8 cellular contexts compared by ENCODE assay signal in the genomic region with DNA sequence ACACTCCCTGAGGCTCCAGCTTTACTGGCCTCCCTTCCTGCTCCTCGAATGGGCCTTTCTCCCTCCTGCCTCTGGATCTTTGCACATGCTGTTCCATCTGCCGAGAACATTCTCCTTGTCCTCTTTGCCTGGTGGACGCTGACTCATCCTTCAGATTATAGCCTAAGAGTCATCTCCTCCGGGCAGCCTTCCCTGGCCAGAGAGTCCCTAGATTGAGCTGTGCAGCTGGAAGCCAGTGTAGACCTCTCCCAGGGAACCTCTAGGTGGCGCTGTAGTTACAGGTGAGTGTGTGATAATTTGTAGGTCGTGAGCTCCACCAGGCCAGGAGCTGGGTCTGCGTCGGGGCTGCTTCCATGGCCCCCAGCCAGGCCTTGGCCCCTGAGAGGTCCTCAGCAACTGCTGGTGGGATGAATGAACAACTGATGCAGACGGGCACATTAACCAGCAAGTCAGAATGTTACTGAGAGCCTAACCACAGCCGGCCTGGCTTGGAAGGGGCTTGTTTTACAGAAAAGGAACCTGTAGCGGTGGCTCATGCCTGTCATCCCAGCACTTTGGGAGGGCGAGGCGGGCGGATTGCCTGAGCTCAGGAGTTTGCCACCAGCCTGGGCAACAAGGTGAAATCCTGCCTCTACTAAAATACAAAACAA. TPM values are rescaled to one million over a fixed set of nuclear protein-coding genes. Genes with fewer than 3 reads are reported as not detected.
DNase-seq lines count a peak whose midpoint lies in the region; ATAC-seq, FAIRE-seq and TF ChIP-seq lines count a peak whose summit lies in the region.

No MANE protein-coding gene starts in this region.

- H3F3A ChIP-seq in DOHH2 (ENCODE audit: control insufficient read depth, insufficient read depth) = no peaks in the 10 kb centered on the region

- ATAC-seq in HG03196 (IDR thresholded peaks at IDR 0.05; ENCODE audit: unreplicated experiment) (no peak), GM18502 (IDR thresholded peaks at IDR 0.05; ENCODE audit: poor library complexity, unreplicated experiment) (no peak)

- H4K20me1 ChIP-seq in DOHH2 (ENCODE audit: control insufficient read depth, insufficient read depth, low read depth, low read length) = no peaks in the 10 kb centered on the region

- no peaks in the 10 kb centered on the region for H3K9me2 ChIP-seq in DOHH2 (replicated peaks; ENCODE audit: control insufficient read depth, low read length)

- 34 to 40% (median 38%) methylated on average over 14 of the region's 14 CpGs for WGBS in small intestine, 3 donors

- no peak overlapping the region for H3K4me2 ChIP-seq in DOHH2 (ENCODE audit: low read length)

- TF ChIP-seq CTCF in DOHH2 (IDR thresholded peaks at IDR 0.05; ENCODE audit: low read depth, low read length, poor library complexity, severe bottlenecking) (peak; percentile 95), Peyer's patch (IDR thresholded peaks at IDR 0.05) (peak in 5 of 6 experiments; percentile 3 to 49 (median 38))

- H3K27me3 ChIP-seq in DOHH2 (ENCODE audit: control insufficient read depth, low read length) (no peaks in the 10 kb centered on the region), Peyer's patch (no peaks in the 10 kb centered on the region), small intestine (ENCODE audit: control insufficient read depth in 2 of 2, insufficient read depth in 2 of 2, low read length in 2 of 2) (peaks cover 0 to 2% of the 10 kb centered on the region in 2 donors)

- H3K27ac ChIP-seq in DOHH2 (ENCODE audit: low read depth, low read length) (no peak overlapping the region), Peyer's patch (no peak overlapping the region), small intestine (ENCODE audit: low read depth in 1 of 2, low read length in 1 of 2) (no peak overlapping the region)

- TF ChIP-seq POLR2A in Peyer's patch (IDR thresholded peaks at IDR 0.05) = no peak

- no peak overlapping the region for H3K4me3 ChIP-seq in DOHH2 (ENCODE audit: low read length)
- no peak overlapping the region for H3K4me3 ChIP-seq in Jurkat, Clone E6-1 (ENCODE audit: low read length)
- H3K4me3 ChIP-seq in Peyer's patch = no peak overlapping the region
- no peak overlapping the region for H3K4me3 ChIP-seq in small intestine (ENCODE audit: low read depth in 1 of 2, low read length in 2 of 2)

- H3K9me3 ChIP-seq in DOHH2 (ENCODE audit: control insufficient read depth, insufficient read depth, low read length) (no peaks in the 10 kb centered on the region), Peyer's patch (no peaks in the 10 kb centered on the region), small intestine (ENCODE audit: control insufficient read depth, low read depth) (no peaks in the 10 kb centered on the region)

- H3K36me3 ChIP-seq in DOHH2 (ENCODE audit: control insufficient read depth, low read length) (no peaks in the 10 kb centered on the region), Peyer's patch (no peaks in the 10 kb centered on the region), small intestine (ENCODE audit: control insufficient read depth in 2 of 2, insufficient read depth in 2 of 2, low read length in 2 of 2) (no peaks in the 10 kb centered on the region)

- DNase-seq in Jurkat, Clone E6-1 (ENCODE audit: low read depth, low spot score) = peak; percentile 56
- DNase-seq in Peyer's patch (peak in 2 of 3 donors; percentile 46 to 55), glomerular visceral epithelial cell (ENCODE audit: extremely low spot score) (peak; percentile 70), small intestine (peak; percentile 61)
- DNase-seq in activated effector memory CD4-positive, alpha-beta T cell treated with Interleukin-2 at 50 U/mL for 16 hours = peak; percentile 12

- peaks cover 8% of the 10 kb centered on the region for H3K4me1 ChIP-seq in DOHH2 (ENCODE audit: control insufficient read depth, low read length)
- H3K4me1 ChIP-seq in Peyer's patch = no peaks in the 10 kb centered on the region
- no peaks in the 10 kb centered on the region for H3K4me1 ChIP-seq in small intestine (ENCODE audit: control insufficient read depth in 2 of 2, insufficient read depth in 1 of 2, low read depth in 1 of 2, low read length in 1 of 2)

- H3K79me2 ChIP-seq in DOHH2 (ENCODE audit: control insufficient read depth, low read length) = no peaks in the 10 kb centered on the region

- FAIRE-seq in small intestine (lab: Jason Lieb, UNC) = no peak

RNA-seq across cellular contexts. Expression of a gene that starts 8.7 kb away (rescaled TPM):
- not detected for polyA plus RNA-seq in Jurkat, Clone E6-1 (2012; ENCODE audit: insufficient read depth, insufficient read length)
- total RNA-seq in Peyer's patch = not detected
- not detected for polyA plus RNA-seq in small intestine

RNA-seq across cellular contexts. Expression of a gene that starts 20.8 kb away (rescaled TPM):
- polyA plus RNA-seq in Jurkat, Clone E6-1 (2012; ENCODE audit: insufficient read depth, insufficient read length) = not detected
- total RNA-seq in Peyer's patch = under 1 TPM in 3 of 4 donors, not detected in 1; 0.27 to 0.53 (median 0.47) TPM
- 10 to 100 TPM; 14.2 to 60.4 (median 21.6) TPM for polyA plus RNA-seq in small intestine

RNA-seq across cellular contexts. Expression of a gene that starts 40.5 kb away (rescaled TPM):
- 1.7 TPM for polyA plus RNA-seq in Jurkat, Clone E6-1 (2012; ENCODE audit: insufficient read depth, insufficient read length)
- total RNA-seq in Peyer's patch = 1 to 10 TPM in 2 of 4 donors, under 1 TPM in 2; 0.80 to 6.6 (median 2.5) TPM
- 1 to 10 TPM in 1 of 3 donors, under 1 TPM in 1, not detected in 1; 0.22 to 4.0 TPM for polyA plus RNA-seq in small intestine

Comparison
In these comparisons a context has a peak if more than half of its experiments do, and no peak if none do; other contexts are left out.
1. DNase-seq: peak in every context shown above with its lines; median percentile 70 in glomerular visceral epithelial cell; 61 in small intestine; 56 in Jurkat, Clone E6-1; 50 in Peyer's patch; 12 in activated effector memory CD4-positive, alpha-beta T cell treated with Interleukin-2 at 50 U/mL for 16 hours.